In genomic region chr3:69755795-69756194, GRCh38 we compare ENCODE assay signal across 23 cellular contexts. TPM values are rescaled to one million over a fixed set of nuclear protein-coding genes. Genes with fewer than 3 reads are reported as not detected.
DNase-seq lines count a peak whose midpoint lies in the region; ATAC-seq, FAIRE-seq and TF ChIP-seq lines count a peak whose summit lies in the region.
"Had no signal": no experiment of that assay in that cellular context is flagged by ENCODE, and none has a peak within 500 bp of the region (broad histone marks: within the 10 kb centered on the region; RNA-seq: fewer than 3 reads in every experiment).

No MANE protein-coding gene starts in this region.

- H3K36me3 ChIP-seq in IMR-90 (ENCODE audit: control insufficient read depth, insufficient read depth, low read length) (peaks cover 1% of the 10 kb centered on the region; the same call in 1 of the 2 replicates), pancreas (no peaks in the 10 kb centered on the region), vagina (no peaks in the 10 kb centered on the region)

- DNase-seq in IMR-90 (no peak), pancreas (no peak), vagina (ENCODE audit: extremely low spot score in 2 of 2) (no peak), HUDEP-2 (lab: John Stamatoyannopoulos, UW; ENCODE audit: unreplicated experiment in 76 of 76) (no peak)
- no peak for DNase-seq in activated naive CD4-positive, alpha-beta T cell treated with anti-CD3 and anti-CD28 coated beads, Interleukin-2, amount 10 ng/mL, durations not matched to agents 7 days and 5 days
- DNase-seq: AML-193; Caco-2; Calu3; CD4-positive, alpha-beta T cell; CD8-positive, alpha-beta T cell; DMS79; DND-41; EL; GDM1 had no signal

- no CpG with 5 or more reads among the region's 1 CpG for WGBS in IMR-90 (ENCODE audit: extremely low coverage in 2 of 2, insufficient read length in 1 of 2), 2 experiments
- WGBS in pancreas, 2 donors, result 21 to 23% methylated on average over 1 of the region's 1 CpG

- intact Hi-C loops in IMR-90 (cut with micrococcal nuclease), result no loop called here
- intact Hi-C loops in pancreas (cut with DNase I), result no loop called here
- intact Hi-C loops in vagina (cut with DNase I), result no loop called here

- ATAC-seq in IMR-90 (ENCODE audit: low read depth) (no peak), pancreas (peak in 3 of 4 donors; percentile 55 to 68 (median 56))
- ATAC-seq: A549; CD8-positive, alpha-beta T cell; GM12878 had no signal

- no TSS peak for BruUV-seq in IMR-90 (replicated peaks; lab: Mats Ljungman, UMichigan)

- no peaks in the 10 kb centered on the region for H4K20me1 ChIP-seq in IMR-90 (ENCODE audit: insufficient read depth, low read length)

- no peak overlapping the region for H3K4me3 Mint-ChIP-seq in activated naive CD4-positive, alpha-beta T cell treated with anti-CD3 and anti-CD28 coated beads, Interleukin-2, amount 10 ng/mL, durations not matched to agents 7 days and 5 days
- H3K4me3 Mint-ChIP-seq: B cell; CD4-positive, alpha-beta T cell; CD8-positive, alpha-beta T cell had no signal

- no peak overlapping the region for H3K27ac Mint-ChIP-seq in activated naive CD4-positive, alpha-beta T cell treated with anti-CD3 and anti-CD28 coated beads, Interleukin-2, amount 10 ng/mL, durations not matched to agents 7 days and 5 days
- H3K27ac Mint-ChIP-seq: B cell; CD4-positive, alpha-beta T cell; CD8-positive, alpha-beta T cell had no signal

- TF ChIP-seq RAD21 in IMR-90 (IDR thresholded peaks at IDR 0.05; ENCODE audit: low read length), result no peak

- dilution Hi-C loops in IMR-90 (cut with HindIII; ENCODE audit: low sequenced_read_pairs, unreplicated experiment), result no loop called here

- no peak overlapping the region; the same call in 1 of the 2 replicates for H4K91ac ChIP-seq in IMR-90 (ENCODE audit: insufficient read depth, low read depth, low read length)

- H3K79me1 ChIP-seq in IMR-90 (ENCODE audit: low read depth in 1 of 2, low read length in 2 of 2), result peaks cover 16 to 32% of the 10 kb centered on the region in 2 experiments

- no peak overlapping the region for H3K56ac ChIP-seq in IMR-90 (ENCODE audit: extremely low read depth, insufficient read depth, low read length)

- H3K4me1 Mint-ChIP-seq in activated naive CD4-positive, alpha-beta T cell treated with anti-CD3 and anti-CD28 coated beads, Interleukin-2, amount 10 ng/mL, durations not matched to agents 7 days and 5 days, result no peaks in the 10 kb centered on the region
- H3K4me1 Mint-ChIP-seq: B cell had no signal

- H3K4me3 ChIP-seq in IMR-90 (ENCODE audit: insufficient read depth, low read depth, low read length), result no peak overlapping the region
- no peak overlapping the region for H3K4me3 ChIP-seq in pancreas
- no peak overlapping the region for H3K4me3 ChIP-seq in vagina
- H3K4me3 ChIP-seq: A549; BLaER1 treated with 17β-estradiol and CSF1 and Interleukin-3, amounts not matched to agents 10 nM and 100 nM; GM12878 had no signal

- CTCF ChIA-PET in IMR-90 (lab: Yijun Ruan, JAX), result no interaction called here
- CTCF ChIA-PET in activated naive CD4-positive, alpha-beta T cell treated with anti-CD3 and anti-CD28 coated beads, Interleukin-2, amount 10 ng/mL, durations not matched to agents 7 days and 5 days (lab: Charles Lee), result no interaction called here

- no peak for FAIRE-seq in pancreas (lab: Jason Lieb, UNC)
- FAIRE-seq: A549, D721Med, GM12878, GM12892, GM18507 had no signal

- H3K9ac ChIP-seq in IMR-90 (ENCODE audit: low read depth, low read length), result no peak overlapping the region
- H3K9ac ChIP-seq: BLaER1 treated with 17β-estradiol and CSF1 and Interleukin-3, amounts not matched to agents 10 nM and 100 nM had no signal

- TF ChIP-seq CTCF in IMR-90 (conservative IDR thresholded peaks at IDR 0.05; ENCODE audit: low read depth, low read length) (no peak), pancreas (IDR thresholded peaks at IDR 0.05) (no peak), vagina (IDR thresholded peaks at IDR 0.05) (no peak)

- H3K4me1 ChIP-seq in IMR-90 (ENCODE audit: control insufficient read depth, insufficient read depth, low read length), result peaks cover 6% of the 10 kb centered on the region; the same call in 1 of the 2 replicates
- H3K4me1 ChIP-seq in pancreas, result peaks cover 0 to 10% (median 4%) of the 10 kb centered on the region in 3 donors
- H3K4me1 ChIP-seq in vagina, result peaks cover 49% of the 10 kb centered on the region

- no peak overlapping the region for H3K4me2 ChIP-seq in IMR-90 (ENCODE audit: low read depth, low read length)
- H3K4me2 ChIP-seq: A549; BLaER1 treated with 17β-estradiol and CSF1 and Interleukin-3, amounts not matched to agents 10 nM and 100 nM had no signal

- H3K14ac ChIP-seq in IMR-90 (replicated peaks; ENCODE audit: low read depth, low read length), result no peak overlapping the region

- H3K4ac ChIP-seq in IMR-90 (ENCODE audit: low read depth, low read length), result no peak overlapping the region

- H3K9me3 ChIP-seq in IMR-90 (ENCODE audit: control insufficient read depth, insufficient read depth, low read length), result peaks cover 6% of the 10 kb centered on the region
- no peaks in the 10 kb centered on the region for H3K9me3 ChIP-seq in pancreas
- no peaks in the 10 kb centered on the region for H3K9me3 ChIP-seq in vagina

- H3K27me3 ChIP-seq in IMR-90 (ENCODE audit: control insufficient read depth, insufficient read depth, low read length), result no peaks in the 10 kb centered on the region
- no peaks in the 10 kb centered on the region for H3K27me3 ChIP-seq in pancreas
- H3K27me3 ChIP-seq in vagina, result no peaks in the 10 kb centered on the region
- H3K27me3 ChIP-seq: BLaER1 treated with 17β-estradiol and CSF1 and Interleukin-3, amounts not matched to agents 10 nM and 100 nM had no signal

- H2BK120ac ChIP-seq in IMR-90 (ENCODE audit: low read depth, low read length), result no peak overlapping the region

- H3K27ac ChIP-seq in IMR-90 (ENCODE audit: insufficient read depth, low read length) (no peak overlapping the region), pancreas (no peak overlapping the region), vagina (peak overlapping the region; percentile 7)
- H3K27ac ChIP-seq: 22Rv1; A549; BLaER1 treated with 17β-estradiol and CSF1 and Interleukin-3, amounts not matched to agents 10 nM and 100 nM; C4-2B had no signal

- no peak overlapping the region for H4K5ac ChIP-seq in IMR-90 (ENCODE audit: low read depth, low read length)

- POLR2A ChIA-PET in IMR-90 (lab: Charles Lee; ENCODE audit: unreplicated experiment), result no interaction called here

- H3K9me1 ChIP-seq in IMR-90 (ENCODE audit: insufficient read depth, low read length), result no peaks in the 10 kb centered on the region

- H2BK15ac ChIP-seq in IMR-90 (ENCODE audit: low read depth, low read length), result no peak overlapping the region

- H2AK5ac ChIP-seq in IMR-90 (ENCODE audit: low read depth, low read length), result peak overlapping the region; percentile 70; the same call in 1 of the 2 replicates

- H3K36me3 Mint-ChIP-seq in activated naive CD4-positive, alpha-beta T cell treated with anti-CD3 and anti-CD28 coated beads, Interleukin-2, amount 10 ng/mL, durations not matched to agents 7 days and 5 days, result no peaks in the 10 kb centered on the region
- H3K36me3 Mint-ChIP-seq: CD8-positive, alpha-beta T cell had no signal

- TF ChIP-seq POLR2A in IMR-90 (IDR thresholded peaks at IDR 0.05; ENCODE audit: low read depth, low read length) (no peak), vagina (IDR thresholded peaks at IDR 0.05) (no peak)

- H4K8ac ChIP-seq in IMR-90 (ENCODE audit: low read depth in 2 of 2, low read length in 2 of 2), result no peak overlapping the region

- no peaks in the 10 kb centered on the region for H3K27me3 Mint-ChIP-seq in activated naive CD4-positive, alpha-beta T cell treated with anti-CD3 and anti-CD28 coated beads, Interleukin-2, amount 10 ng/mL, durations not matched to agents 7 days and 5 days
- H3K27me3 Mint-ChIP-seq: B cell; CD4-positive, alpha-beta T cell had no signal

- no peak overlapping the region for H3K18ac ChIP-seq in IMR-90 (ENCODE audit: low read depth, low read length)

- no peak overlapping the region for H2BK5ac ChIP-seq in IMR-90 (ENCODE audit: low read depth, low read length, poor library complexity, severe bottlenecking)

- in situ Hi-C loops in IMR-90 (cut with MboI; ENCODE audit: low sequenced_read_pairs), result no loop called here

- no peak overlapping the region for H2AK9ac ChIP-seq in IMR-90 (replicated peaks; ENCODE audit: low read depth, low read length, poor library complexity)

- peaks cover 3% of the 10 kb centered on the region for H3K9me3 Mint-ChIP-seq in activated naive CD4-positive, alpha-beta T cell treated with anti-CD3 and anti-CD28 coated beads, Interleukin-2, amount 10 ng/mL, durations not matched to agents 7 days and 5 days
- H3K9me3 Mint-ChIP-seq: CD8-positive, alpha-beta T cell had no signal

- H2AFZ ChIP-seq in IMR-90 (replicated peaks; ENCODE audit: low read length, poor library complexity), result no peak overlapping the region

- H2BK20ac ChIP-seq in IMR-90 (ENCODE audit: low read depth, low read length), result no peak overlapping the region

- H3K23ac ChIP-seq in IMR-90 (ENCODE audit: low read depth, low read length), result no peak overlapping the region

TF ChIP-seq in IMR-90, 13 proteins besides CTCF, POLR2A, EP300 and RAD21:
- TF ChIP-seq CEBPB (IDR thresholded peaks at IDR 0.05; ENCODE audit: low read depth, low read length) (no peak), BHLHE40 (IDR thresholded peaks at IDR 0.05; ENCODE audit: low read depth, low read length) (no peak), RFX5 (IDR thresholded peaks at IDR 0.05; ENCODE audit: low read depth, low read length) (no peak)
TF ChIP-seq in IMR-90: peak in this region for 0.

RNA-seq across cellular contexts. Expression of gene MITF, which starts 16.5 kb away (rescaled TPM):
- total RNA-seq in IMR-90 (2012; rRNA removed) (13.3 and 16.7 TPM in 2 replicates), pancreas (1 to 10 TPM; 5.1 to 9.7 (median 5.9) TPM), vagina (57.7 TPM)
- polyA plus RNA-seq in IMR-90 (2012; rRNA removed) (5.4 and 6.5 TPM in 2 replicates), pancreas (1 to 10 TPM; 1.8 to 2.2 TPM)
- polyA plus RNA-seq in IMR-90 (2012; cell fraction: cytosol; rRNA removed), result 4.0 and 4.8 TPM in 2 replicates
- 5.3 and 10.2 TPM in 2 replicates for polyA plus RNA-seq in IMR-90 (2012; cell fraction: nucleus; rRNA removed; ENCODE audit: low replicate concordance)
- total RNA-seq: B cell; CD4-positive, alpha-beta T cell; CD8-positive, alpha-beta T cell had no signal
